In genomic region chr1:93221913-93222312, GRCh38 we compare ENCODE assay signal across 1 cellular context.
TF ChIP-seq lines count a peak whose summit lies in the region.

No MANE protein-coding gene starts in this region.

TF ChIP-seq in HepG2, 621 proteins besides CTCF, POLR2A, EP300 and RAD21 (continued from another document and continues in another):
- TF ChIP-seq ZNF414 (CRISPR knock-in tag; IDR thresholded peaks at IDR 0.05) (no peak), MLX (CRISPR knock-in tag; IDR thresholded peaks at IDR 0.05) (peak; percentile 96), NFIC (IDR thresholded peaks at IDR 0.05; ENCODE audit: low read length) (peak; percentile 56; the same call in 1 of the 2 replicates), TMF1 (CRISPR knock-in tag; IDR thresholded peaks at IDR 0.05; ENCODE audit: low read depth) (no peak), THAP9 (CRISPR knock-in tag; IDR thresholded peaks at IDR 0.05; ENCODE audit: borderline replicate concordance) (no peak), ELF3 (CRISPR knock-in tag; IDR thresholded peaks at IDR 0.05) (peak; percentile 20; the same call in 1 of the 2 replicates), UBTF (CRISPR knock-in tag; IDR thresholded peaks at IDR 0.05) (no peak), THRA (CRISPR knock-in tag; IDR thresholded peaks at IDR 0.05; ENCODE audit: borderline replicate concordance) (peak; percentile 40; the same call in 1 of the 2 replicates), HHEX (CRISPR knock-in tag; IDR thresholded peaks at IDR 0.05) (no peak), HMG20A (CRISPR knock-in tag; IDR thresholded peaks at IDR 0.05; ENCODE audit: borderline replicate concordance) (peak; percentile 69; the same call in 1 of the 2 replicates), DMTF1 (CRISPR knock-in tag; IDR thresholded peaks at IDR 0.05) (no peak), EZH2 (conservative IDR thresholded peaks at IDR 0.05; ENCODE audit: low read depth, low read length) (no peak), SOX5 (CRISPR knock-in tag; IDR thresholded peaks at IDR 0.05; ENCODE audit: borderline replicate concordance) (peak; percentile 64; the same call in 1 of the 2 replicates), POLR2AphosphoS5 (IDR thresholded peaks at IDR 0.05; ENCODE audit: low read depth, low read length) (no peak), ZNF451 (CRISPR knock-in tag; IDR thresholded peaks at IDR 0.05) (no peak), FOSL2 (CRISPR knock-in tag; IDR thresholded peaks at IDR 0.05) (peak; percentile 70), CCDC6 (CRISPR knock-in tag; IDR thresholded peaks at IDR 0.05) (no peak), PITX1 (CRISPR knock-in tag; IDR thresholded peaks at IDR 0.05) (peak; percentile 95), SALL2 (CRISPR knock-in tag; IDR thresholded peaks at IDR 0.05) (no peak), MXI1 (IDR thresholded peaks at IDR 0.05; ENCODE audit: borderline replicate concordance, low read depth, low read length) (peak; percentile 33; the same call in 1 of the 3 replicates), RCOR2 (CRISPR knock-in tag; IDR thresholded peaks at IDR 0.05) (peak; percentile 65), NFRKB (IDR thresholded peaks at IDR 0.05) (no peak), ZNF639 (CRISPR knock-in tag; conservative IDR thresholded peaks at IDR 0.05) (no peak), TCF7 (IDR thresholded peaks at IDR 0.05; ENCODE audit: low read depth) (peak; percentile 18; the same call in 1 of the 2 replicates), ZNF331 (CRISPR knock-in tag; IDR thresholded peaks at IDR 0.05) (peak; percentile 49; the same call in 1 of the 2 replicates), ZNF333 (CRISPR knock-in tag; IDR thresholded peaks at IDR 0.05; ENCODE audit: borderline replicate concordance) (no peak), ZNF256 (CRISPR knock-in tag; conservative IDR thresholded peaks at IDR 0.05) (no peak), RARA (CRISPR knock-in tag; IDR thresholded peaks at IDR 0.05) (peak; percentile 80), RFX3 (CRISPR knock-in tag; IDR thresholded peaks at IDR 0.05) (no peak), BORCS8-MEF2B (CRISPR knock-in tag; IDR thresholded peaks at IDR 0.05) (no peak), SP5 (CRISPR knock-in tag; IDR thresholded peaks at IDR 0.05; ENCODE audit: borderline replicate concordance, low read depth) (peak; percentile 32; the same call in 1 of the 2 replicates), ZMYM2 (CRISPR knock-in tag; IDR thresholded peaks at IDR 0.05) (0 out of 2 replicates have a peak, but pooled peaks have one; percentile 44), KAT8 (CRISPR knock-in tag; IDR thresholded peaks at IDR 0.05) (0 out of 2 replicates have a peak, but pooled peaks have one; percentile 45), ZSCAN29 (CRISPR knock-in tag; conservative IDR thresholded peaks at IDR 0.05) (no peak), ZNF792 (CRISPR knock-in tag; IDR thresholded peaks at IDR 0.05) (0 out of 2 replicates have a peak, but pooled peaks have one; percentile 43), ZBTB33 (CRISPR knock-in tag; IDR thresholded peaks at IDR 0.05) (no peak), ZFP62 (CRISPR knock-in tag; IDR thresholded peaks at IDR 0.05) (no peak), ERF (CRISPR knock-in tag; IDR thresholded peaks at IDR 0.05) (no peak), CREBL2 (CRISPR knock-in tag; IDR thresholded peaks at IDR 0.05; ENCODE audit: borderline replicate concordance) (no peak), MIXL1 (CRISPR knock-in tag; IDR thresholded peaks at IDR 0.05) (peak; percentile 79), MYNN (CRISPR knock-in tag; IDR thresholded peaks at IDR 0.05; ENCODE audit: low read depth) (no peak), EED (CRISPR knock-in tag; IDR thresholded peaks at IDR 0.05) (no peak), CCAR2 (optimal IDR thresholded peaks at IDR 0.05; ENCODE audit: low read depth, low read length) (no peak), ZNF121 (CRISPR knock-in tag; IDR thresholded peaks at IDR 0.05) (no peak), MTA1 (CRISPR knock-in tag; IDR thresholded peaks at IDR 0.05; ENCODE audit: borderline replicate concordance) (no peak), ZNF230 (CRISPR knock-in tag; IDR thresholded peaks at IDR 0.05) (no peak), GATAD1 (CRISPR knock-in tag; IDR thresholded peaks at IDR 0.05) (0 out of 2 replicates have a peak, but pooled peaks have one; percentile 23), ZBED4 (CRISPR knock-in tag; IDR thresholded peaks at IDR 0.05; ENCODE audit: borderline replicate concordance) (no peak)
